Comparison of ENCODE assay signal across 10 cellular contexts in the genomic region with DNA sequence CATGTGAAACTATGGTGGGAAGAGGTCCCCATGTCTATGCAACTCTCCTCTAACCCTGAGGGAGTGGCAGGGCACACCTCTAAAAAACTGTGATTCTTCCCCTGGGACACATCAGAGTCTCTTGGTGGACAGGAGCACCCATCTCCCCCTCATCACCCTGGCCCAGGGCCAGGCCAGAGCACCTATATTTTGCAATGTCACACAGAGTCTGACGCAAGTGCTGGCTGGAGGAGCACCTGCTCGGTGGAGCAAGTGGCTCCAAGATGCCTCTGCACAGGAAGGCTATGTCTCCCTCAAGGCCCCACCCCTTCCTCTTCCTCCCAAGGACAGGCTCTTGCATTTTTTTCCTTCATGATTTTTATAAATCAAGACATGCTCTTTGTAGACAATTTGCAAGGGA. TPM values are rescaled to one million over a fixed set of nuclear protein-coding genes. Genes with fewer than 3 reads are reported as not detected.
A peak's percentile ranks its signal among the peaks of the same experiment; 100 is the strongest.
DNase-seq lines count a peak whose midpoint lies in the region; ATAC-seq and TF ChIP-seq lines count a peak whose summit lies in the region.
"Had no signal": no experiment of that assay in that cellular context is flagged by ENCODE, and none has a peak within 500 bp of the region (broad histone marks: within the 10 kb centered on the region; RNA-seq: fewer than 3 reads in every experiment).

No MANE protein-coding gene starts in this region.

- no peak overlapping the region for H4K12ac ChIP-seq in trophoblast cell (ENCODE audit: low read depth, low read length)

- H4K20me1 ChIP-seq in smooth muscle cell (ENCODE audit: low read depth) = peaks cover 97% of the 10 kb centered on the region

- H4K8ac ChIP-seq in trophoblast cell (ENCODE audit: low read depth, low read length) = no peak overlapping the region

- H3K4me1 ChIP-seq in left lung = peaks cover 4 to 68% of the 10 kb centered on the region in 2 donors
- peaks cover 4 to 9% of the 10 kb centered on the region in 2 experiments for H3K4me1 ChIP-seq in trophoblast cell (ENCODE audit: control insufficient read depth in 1 of 2, insufficient read depth in 2 of 2, low read length in 2 of 2)
- no peaks in the 10 kb centered on the region for H3K4me1 ChIP-seq in smooth muscle cell (ENCODE audit: low read depth)

- H3K9ac ChIP-seq in trophoblast cell (ENCODE audit: low read length) = no peak overlapping the region
- no peak overlapping the region for H3K9ac ChIP-seq in smooth muscle cell (ENCODE audit: low read depth)

- H3K27ac Mint-ChIP-seq in CD4-positive, alpha-beta T cell = peak overlapping the region; percentile 77

- WGBS in trophoblast cell (ENCODE audit: extremely low coverage, insufficient coverage, insufficient read length) = no CpG with 5 or more reads among the region's 2 CpGs
- 94% methylated on average over 2 of the region's 2 CpGs for WGBS in smooth muscle cell (ENCODE audit: low lambda C conversion rate)

- H3K4me3 ChIP-seq in left lung = no peak overlapping the region
- H3K4me3 ChIP-seq in trophoblast cell (ENCODE audit: low read depth, low read length) = no peak overlapping the region
- no peak overlapping the region for H3K4me3 ChIP-seq in smooth muscle cell

- H3K79me1 ChIP-seq in trophoblast cell (ENCODE audit: low read length) = no peaks in the 10 kb centered on the region

- no peak for TF ChIP-seq CTCF in CD4-positive, alpha-beta T cell (IDR thresholded peaks at IDR 0.05)
- TF ChIP-seq CTCF in left lung (IDR thresholded peaks at IDR 0.05) (no peak), smooth muscle cell (IDR thresholded peaks at IDR 0.05; ENCODE audit: borderline replicate concordance, insufficient read depth, poor library complexity, severe bottlenecking) (no peak)

- H3K36me3 ChIP-seq in left lung = peaks cover 0 to 97% of the 10 kb centered on the region in 2 donors
- H3K36me3 ChIP-seq in trophoblast cell (ENCODE audit: control insufficient read depth in 1 of 2, insufficient read depth in 2 of 2, low read length in 2 of 2) = peaks cover 39 to 52% of the 10 kb centered on the region in 2 experiments
- H3K36me3 ChIP-seq in smooth muscle cell (ENCODE audit: low read depth) = peaks cover under 1% of the 10 kb centered on the region

- H2AFZ ChIP-seq in trophoblast cell (ENCODE audit: insufficient read depth, low read length, poor library complexity) (no peak overlapping the region), smooth muscle cell (ENCODE audit: low read depth) (no peak overlapping the region)

- H3K36me3 Mint-ChIP-seq in CD4-positive, alpha-beta T cell (ENCODE audit: low read depth) = peaks cover 96% of the 10 kb centered on the region

- POLR2A ChIA-PET in CD4-positive, alpha-beta T cell (lab: Charles Lee) = no interaction called here

- H3K23ac ChIP-seq in trophoblast cell (ENCODE audit: low read length) = no peak overlapping the region

- intact Hi-C loops in CD4-positive, alpha-beta T cell (cut with DNase I, micrococcal nuclease) = no loop called here
- intact Hi-C loops in left lung (cut with DNase I) = no loop called here

- no peak overlapping the region for H2BK120ac ChIP-seq in trophoblast cell (ENCODE audit: insufficient read depth, low read length, poor library complexity)

- no peaks in the 10 kb centered on the region for H3K9me3 ChIP-seq in CD4-positive, alpha-beta T cell (ENCODE audit: control insufficient read depth, low read length)
- H3K9me3 ChIP-seq in left lung (no peaks in the 10 kb centered on the region), trophoblast cell (ENCODE audit: insufficient read depth, low read depth, low read length) (no peaks in the 10 kb centered on the region), smooth muscle cell (replicated peaks; ENCODE audit: low read depth) (no peaks in the 10 kb centered on the region)

- H3K27ac ChIP-seq in CD4-positive, alpha-beta T cell (ENCODE audit: low read depth, low read length) = peak overlapping the region; percentile 59
- H3K27ac ChIP-seq in left lung (peak overlapping the region in 1 of 2 donors; percentile 64), trophoblast cell (ENCODE audit: low read depth, low read length) (no peak overlapping the region), smooth muscle cell (ENCODE audit: low read depth) (no peak overlapping the region)

- no peaks in the 10 kb centered on the region for H3K79me2 ChIP-seq in trophoblast cell (ENCODE audit: control insufficient read depth, insufficient read depth, low read length, poor library complexity)
- no peaks in the 10 kb centered on the region for H3K79me2 ChIP-seq in smooth muscle cell (ENCODE audit: low read depth)

- no peak overlapping the region for H3K18ac ChIP-seq in trophoblast cell (ENCODE audit: low read length)

- H3K4me1 Mint-ChIP-seq in CD4-positive, alpha-beta T cell (ENCODE audit: low read depth) = peaks cover 68% of the 10 kb centered on the region

- H3K27me3 Mint-ChIP-seq in CD4-positive, alpha-beta T cell = no peaks in the 10 kb centered on the region

- H3K9me3 Mint-ChIP-seq in CD4-positive, alpha-beta T cell = no peaks in the 10 kb centered on the region

- peaks cover 17% of the 10 kb centered on the region for H3F3A ChIP-seq in smooth muscle cell (ENCODE audit: low read depth)

- CTCF ChIA-PET in CD4-positive, alpha-beta T cell (lab: Charles Lee) = no interaction called here

- no peak overlapping the region for H2BK5ac ChIP-seq in trophoblast cell (ENCODE audit: low read depth, low read length, poor library complexity)

- H4K91ac ChIP-seq in trophoblast cell (ENCODE audit: low read depth, low read length) = no peak overlapping the region

- H3K4ac ChIP-seq in trophoblast cell (ENCODE audit: low read depth, low read length) = no peak overlapping the region

- no peak overlapping the region for H2BK12ac ChIP-seq in trophoblast cell (ENCODE audit: low read length)

- DNase-seq in CD4-positive, alpha-beta T cell = peak in 1 of 10 experiments; percentile 40
- DNase-seq in RPMI8226 (peak; percentile 95), left lung (peak in 1 of 2 donors; percentile 57), amygdala (lab: John Stamatoyannopoulos, UW) (no peak), trophoblast cell (no peak), smooth muscle cell (lab: John Stamatoyannopoulos, UW; ENCODE audit: unreplicated experiment) (no peak), cerebellum (ENCODE audit: low spot score) (no peak)
- DNase-seq: NCI-H2029 treated with DMSO at 0.1 percent for 48 hours had no signal

- no peak overlapping the region for H3K14ac ChIP-seq in trophoblast cell (ENCODE audit: low read length)

- ATAC-seq in CD4-positive, alpha-beta T cell (ENCODE audit: poor library complexity) = peak; percentile 64
- peak; percentile 22 for ATAC-seq in GM18907 (IDR thresholded peaks at IDR 0.05; ENCODE audit: unreplicated experiment)
- ATAC-seq in left lung = peak; percentile 65
- ATAC-seq: sciatic nerve had no signal

- H3K4me3 Mint-ChIP-seq in CD4-positive, alpha-beta T cell = peak overlapping the region; percentile 65

- H3K4me2 ChIP-seq in trophoblast cell (ENCODE audit: low read length) (no peak overlapping the region), smooth muscle cell (no peak overlapping the region)

- no peaks in the 10 kb centered on the region for H3K27me3 ChIP-seq in CD4-positive, alpha-beta T cell (ENCODE audit: control insufficient read depth, insufficient read depth, low read length)
- no peaks in the 10 kb centered on the region for H3K27me3 ChIP-seq in left lung
- H3K27me3 ChIP-seq in trophoblast cell (ENCODE audit: insufficient read depth, low read length) = no peaks in the 10 kb centered on the region
- no peaks in the 10 kb centered on the region for H3K27me3 ChIP-seq in smooth muscle cell (ENCODE audit: low read depth)

- no peak overlapping the region for H2AK5ac ChIP-seq in trophoblast cell (ENCODE audit: low read length)

RNA-seq across cellular contexts. Expression of gene SNN, which starts 13.3 kb away (rescaled TPM):
- 10 to 100 TPM; 76.3 to 79.7 TPM for total RNA-seq in CD4-positive, alpha-beta T cell
- total RNA-seq in left lung (10 to 100 TPM; 21.1 to 21.4 TPM), smooth muscle cell (6.4 and 8.2 TPM in 2 replicates), cerebellum (130 TPM)
- polyA plus RNA-seq in trophoblast cell (2013) = 29.9 and 30.4 TPM in 2 replicates
- 10.1 and 10.9 TPM in 2 replicates for polyA plus RNA-seq in smooth muscle cell
